In genomic region chr13:109704771-109705628, GRCh38 we compare ENCODE assay signal across 9 cellular contexts.
DNase-seq lines count a peak whose midpoint lies in the region; ATAC-seq and TF ChIP-seq lines count a peak whose summit lies in the region.
"Had no signal": no experiment of that assay in that cellular context is flagged by ENCODE, and none has a peak within 500 bp of the region (broad histone marks: within the 10 kb centered on the region; RNA-seq: fewer than 3 reads in every experiment).

No MANE protein-coding gene starts in this region.

- no peaks in the 10 kb centered on the region for H3K27me3 Mint-ChIP-seq in nephron progenitor cell (ENCODE audit: low read depth, poor library complexity)

- DNase-seq in DMS53 (lab: John Stamatoyannopoulos, UW) (peak; percentile 82), NCI-H526 (lab: John Stamatoyannopoulos, UW) (peak; percentile 64 to 68), epithelial cell of esophagus (ENCODE audit: low read depth) (peak; percentile 84), nephron progenitor cell (no peak), HCEC 1CT (no peak)
- DNase-seq in stimulated activated CD4-positive, alpha-beta T cell treated with anti-CD3 and anti-CD28 coated beads, Interleukin-4, amount 100 ng/mL, for 1 hour: no peak
- DNase-seq: activated naive CD8-positive, alpha-beta T cell treated with anti-CD3 and anti-CD28 coated beads, Interleukin-2, amount 10 ng/mL, durations not matched to agents 7 days and 5 days had no signal

- ATAC-seq in HG03039 (IDR thresholded peaks at IDR 0.05; ENCODE audit: unreplicated experiment): no peak
- ATAC-seq in GM21360 (IDR thresholded peaks at IDR 0.05; ENCODE audit: unreplicated experiment): no peak

- H3K4me3 Mint-ChIP-seq in nephron progenitor cell: no peak overlapping the region
- H3K4me3 Mint-ChIP-seq: activated naive CD8-positive, alpha-beta T cell treated with anti-CD3 and anti-CD28 coated beads, Interleukin-2, amount 10 ng/mL, durations not matched to agents 7 days and 5 days had no signal

- H3K4me1 Mint-ChIP-seq in nephron progenitor cell: peaks cover 29% of the 10 kb centered on the region

- peaks cover 36% of the 10 kb centered on the region for H3K9me3 Mint-ChIP-seq in nephron progenitor cell
- H3K9me3 Mint-ChIP-seq: activated naive CD8-positive, alpha-beta T cell treated with anti-CD3 and anti-CD28 coated beads, Interleukin-2, amount 10 ng/mL, durations not matched to agents 7 days and 5 days had no signal

- H3K4me3 ChIP-seq in epithelial cell of esophagus (ENCODE audit: low read length): no peak overlapping the region

- H3K27ac Mint-ChIP-seq in nephron progenitor cell: peak overlapping the region; percentile 33
- H3K27ac Mint-ChIP-seq: activated naive CD8-positive, alpha-beta T cell treated with anti-CD3 and anti-CD28 coated beads, Interleukin-2, amount 10 ng/mL, durations not matched to agents 7 days and 5 days had no signal

- H3K36me3 Mint-ChIP-seq in nephron progenitor cell (ENCODE audit: low read depth): peaks cover 14% of the 10 kb centered on the region
- H3K36me3 Mint-ChIP-seq: activated naive CD8-positive, alpha-beta T cell treated with anti-CD3 and anti-CD28 coated beads, Interleukin-2, amount 10 ng/mL, durations not matched to agents 7 days and 5 days had no signal

- TF ChIP-seq CTCF in epithelial cell of esophagus (IDR thresholded peaks at IDR 0.05; ENCODE audit: insufficient read depth, low read depth, low read length, missing control alignments) (no peak), nephron progenitor cell (IDR thresholded peaks at IDR 0.05) (no peak)

Comparison
In these comparisons a context has a peak if more than half of its experiments do, and no peak if none do; other contexts are left out.
1. DNase-seq: peak in DMS53 (single experiment), NCI-H526 (2 of 2) and epithelial cell of esophagus (single experiment); none in nephron progenitor cell (single experiment), HCEC 1CT (single experiment) and stimulated activated CD4-positive, alpha-beta T cell treated with anti-CD3 and anti-CD28 coated beads, Interleukin-4, amount 100 ng/mL, for 1 hour (single experiment).